In genomic region chr17:80262291-80262690, GRCh38 we compare ENCODE assay signal across 8 cellular contexts. TPM values are rescaled to one million over a fixed set of nuclear protein-coding genes. Genes with fewer than 3 reads are reported as not detected.
DNase-seq lines count a peak whose midpoint lies in the region; ATAC-seq, FAIRE-seq and TF ChIP-seq lines count a peak whose summit lies in the region.

No MANE protein-coding gene starts in this region.

- H4K20me1 ChIP-seq in OCI-LY1 (ENCODE audit: insufficient read depth, low read length) (no peaks in the 10 kb centered on the region), endothelial cell of umbilical vein (replicated peaks; ENCODE audit: control insufficient read depth, extremely low read depth, insufficient read depth, low read length) (no peaks in the 10 kb centered on the region)

- H3K79me2 ChIP-seq in OCI-LY1 (ENCODE audit: insufficient read depth, low read length) (no peaks in the 10 kb centered on the region), endothelial cell of umbilical vein (ENCODE audit: control insufficient read depth, insufficient read depth, low read length) (peaks cover 22% of the 10 kb centered on the region), parathyroid adenoma (peaks cover 26% of the 10 kb centered on the region)

- ATAC-seq in HG02852 (IDR thresholded peaks at IDR 0.05; ENCODE audit: unreplicated experiment) (no peak), HG02938 (IDR thresholded peaks at IDR 0.05; ENCODE audit: unreplicated experiment) (no peak)

- dilution Hi-C loops in endothelial cell of umbilical vein (cut with MboI; ENCODE audit: extremely low pct_ligation_motif_present, low sequenced_read_pairs), result no loop called here

- H3K9me3 ChIP-seq in OCI-LY1 (ENCODE audit: low read length), result no peaks in the 10 kb centered on the region
- no peaks in the 10 kb centered on the region for H3K9me3 ChIP-seq in endothelial cell of umbilical vein (replicated peaks; ENCODE audit: control insufficient read depth, insufficient read depth, low read length)
- no peaks in the 10 kb centered on the region for H3K9me3 ChIP-seq in parathyroid adenoma (ENCODE audit: control insufficient read depth, low read length)

- H3F3A ChIP-seq in OCI-LY1 (ENCODE audit: insufficient read depth, low read length), result 0 out of 2 replicates have a peak, but pooled peaks cover 5% of the 10 kb centered on the region

- POLR2A ChIA-PET in endothelial cell of umbilical vein (lab: Charles Lee), result no interaction called here

- intact Hi-C loops in endothelial cell of umbilical vein (cut with micrococcal nuclease), result loop anchor here (2.0 to 5.0 kb wide), 3 partner anchors 17 to 115 kb away; partner anchors contain the start of gene EIF4A3

- TF ChIP-seq CTCF in OCI-LY1 (IDR thresholded peaks at IDR 0.05; ENCODE audit: low read length), result no peak
- TF ChIP-seq CTCF in endothelial cell of umbilical vein (IDR thresholded peaks at IDR 0.05; ENCODE audit: extremely low read depth in 1 of 2, insufficient read depth in 1 of 2, low read depth in 1 of 2, low read length in 2 of 2), result no peak
- no peak for TF ChIP-seq CTCF in parathyroid adenoma (IDR thresholded peaks at IDR 0.05)

- peak overlapping the region; percentile 60 for H3K27ac ChIP-seq in OCI-LY1 (ENCODE audit: low read depth, low read length, poor library complexity, severe bottlenecking)
- peak overlapping the region; percentile 48 for H3K27ac ChIP-seq in endothelial cell of umbilical vein (ENCODE audit: insufficient read depth, low read depth, low read length)
- peak overlapping the region; percentile 99 for H3K27ac ChIP-seq in parathyroid adenoma

- H2AFZ ChIP-seq in OCI-LY1 (ENCODE audit: low read length) (no peak overlapping the region), endothelial cell of umbilical vein (ENCODE audit: low read depth, low read length) (no peak overlapping the region), parathyroid adenoma (no peak overlapping the region)

- no peaks in the 10 kb centered on the region for H3K9me2 ChIP-seq in OCI-LY1 (ENCODE audit: low read depth, low read length)

- no peak for FAIRE-seq in endothelial cell of umbilical vein (lab: Jason Lieb, UNC)

- H3K36me3 ChIP-seq in OCI-LY1 (ENCODE audit: insufficient read depth, low read length) (no peaks in the 10 kb centered on the region), endothelial cell of umbilical vein (ENCODE audit: control insufficient read depth in 2 of 2, extremely low read depth in 1 of 2, insufficient read depth in 2 of 2, low read length in 2 of 2) (peaks cover 2% of the 10 kb centered on the region in 2 experiments), parathyroid adenoma (ENCODE audit: control insufficient read depth, insufficient read depth, low read length) (no peaks in the 10 kb centered on the region)

- H3K4me3 ChIP-seq in OCI-LY1 (ENCODE audit: low read depth, low read length, poor library complexity, severe bottlenecking) (peak overlapping the region; percentile 83), endothelial cell of umbilical vein (replicated peaks in 1 of 3; ENCODE audit: insufficient read depth in 1 of 3, low read depth in 1 of 3, low read length in 3 of 3) (no peak overlapping the region), parathyroid adenoma (ENCODE audit: low read depth, low read length) (peak overlapping the region; percentile 92)

- DNase-seq in COLO668 (lab: John Stamatoyannopoulos, UW; ENCODE audit: unreplicated experiment) (peak; percentile 4), endothelial cell of umbilical vein (ENCODE audit: low read depth, low spot score) (no peak), Kasumi-1 (lab: John Stamatoyannopoulos, UW) (no peak), NCI-H1105 treated with DMSO at 0.1 percent for 48 hours (lab: John Stamatoyannopoulos, UW) (no peak)

- no peaks in the 10 kb centered on the region for H3K27me3 ChIP-seq in OCI-LY1 (ENCODE audit: insufficient read depth, low read length)
- H3K27me3 ChIP-seq in endothelial cell of umbilical vein (ENCODE audit: control insufficient read depth in 2 of 2, insufficient read depth in 2 of 2, low read length in 2 of 2), result no peaks in the 10 kb centered on the region
- no peaks in the 10 kb centered on the region for H3K27me3 ChIP-seq in parathyroid adenoma (ENCODE audit: control insufficient read depth, insufficient read depth, low read length)

- CTCF ChIA-PET in endothelial cell of umbilical vein (lab: Charles Lee), result no interaction called here

- BruUV-seq in endothelial cell of umbilical vein (replicated peaks; lab: Mats Ljungman, UMichigan), result no TSS peak

- H3K9me1 ChIP-seq in endothelial cell of umbilical vein (replicated peaks; ENCODE audit: control insufficient read depth, extremely low read depth, insufficient read depth, low read length), result no peaks in the 10 kb centered on the region

- no peak for TF ChIP-seq POLR2A in endothelial cell of umbilical vein (IDR thresholded peaks at IDR 0.05; ENCODE audit: low read depth, low read length)

- peak overlapping the region; percentile 97; the same call in 1 of the 2 replicates for H3K4me2 ChIP-seq in OCI-LY1 (ENCODE audit: low read length)
- peak overlapping the region; percentile 52 for H3K4me2 ChIP-seq in endothelial cell of umbilical vein (ENCODE audit: insufficient read depth, low read length)
- H3K4me2 ChIP-seq in parathyroid adenoma (ENCODE audit: low read length), result peak overlapping the region; percentile 99

- no peak overlapping the region; the same call in 1 of the 2 replicates for H3K9ac ChIP-seq in OCI-LY1 (ENCODE audit: low read length)
- H3K9ac ChIP-seq in endothelial cell of umbilical vein (replicated peaks; ENCODE audit: extremely low read depth, insufficient read depth, low read length), result no peak overlapping the region
- peak overlapping the region; percentile 8 for H3K9ac ChIP-seq in parathyroid adenoma

- H3K4me1 ChIP-seq in OCI-LY1 (ENCODE audit: insufficient read depth, low read length, severe bottlenecking) (peaks cover 47% of the 10 kb centered on the region), endothelial cell of umbilical vein (ENCODE audit: control insufficient read depth, extremely low read depth, insufficient read depth, low read length) (peaks cover 33% of the 10 kb centered on the region), parathyroid adenoma (peaks cover 33% of the 10 kb centered on the region)

TF ChIP-seq in endothelial cell of umbilical vein, 7 proteins besides CTCF, POLR2A, EP300 and RAD21:
- no peak for TF ChIP-seq MAX (IDR thresholded peaks at IDR 0.05; ENCODE audit: insufficient read depth, insufficient read length)
- TF ChIP-seq JUN (IDR thresholded peaks at IDR 0.05; ENCODE audit: borderline replicate concordance, insufficient read depth, insufficient read length, low read depth), result no peak
- TF ChIP-seq POLR2AphosphoS5 (IDR thresholded peaks at IDR 0.05; ENCODE audit: insufficient read depth, low read depth, low read length), result no peak
- TF ChIP-seq MYC (IDR thresholded peaks at IDR 0.05; ENCODE audit: low read depth, low read length), result no peak
- TF ChIP-seq FOS (IDR thresholded peaks at IDR 0.05; ENCODE audit: borderline replicate concordance, insufficient read depth, low read length), result no peak
- no peak for TF ChIP-seq GATA2 (IDR thresholded peaks at IDR 0.05; ENCODE audit: insufficient read depth, insufficient read length, low read depth, low read length)
- no peak for TF ChIP-seq EZH2 (IDR thresholded peaks at IDR 0.05; ENCODE audit: borderline replicate concordance, low read depth, low read length, severe bottlenecking)

RNA-seq across cellular contexts. Expression of gene RNF213, which starts 1.6 kb away (rescaled TPM):
- total RNA-seq in endothelial cell of umbilical vein, result 108 and 116 TPM in 2 replicates
- 36.5 and 39.0 TPM in 2 replicates for polyA plus RNA-seq in endothelial cell of umbilical vein
- 38.6 and 44.0 TPM in 2 replicates for polyA plus RNA-seq in endothelial cell of umbilical vein (2011; cell fraction: cytosol; rRNA removed)
- polyA plus RNA-seq in endothelial cell of umbilical vein (2011; cell fraction: nucleus; rRNA removed), result 239 and 243 TPM in 2 replicates
- 73.5 and 80.8 TPM in 2 replicates for polyA plus RNA-seq in endothelial cell of umbilical vein (2012)
- polyA minus RNA-seq in endothelial cell of umbilical vein, result 297 and 299 TPM in 2 replicates
- polyA minus RNA-seq in endothelial cell of umbilical vein (2011; cell fraction: cytosol; rRNA and poly(A)+ RNA removed), result 44.0 TPM
- 238 and 267 TPM in 2 replicates for polyA minus RNA-seq in endothelial cell of umbilical vein (2011; cell fraction: nucleus; rRNA and poly(A)+ RNA removed)

RNA-seq across cellular contexts. Expression of gene SLC26A11, which starts 42.1 kb away (rescaled TPM):
- total RNA-seq in endothelial cell of umbilical vein, result 21.2 and 25.2 TPM in 2 replicates
- polyA plus RNA-seq in endothelial cell of umbilical vein, result 33.0 and 36.7 TPM in 2 replicates
- polyA plus RNA-seq in endothelial cell of umbilical vein (2011; cell fraction: cytosol; rRNA removed), result 12.7 and 17.7 TPM in 2 replicates
- polyA plus RNA-seq in endothelial cell of umbilical vein (2011; cell fraction: nucleus; rRNA removed), result 64.4 and 75.1 TPM in 2 replicates
- polyA plus RNA-seq in endothelial cell of umbilical vein (2012), result 11.8 and 16.0 TPM in 2 replicates
- 14.8 and 24.1 TPM in 2 replicates for polyA minus RNA-seq in endothelial cell of umbilical vein
- polyA minus RNA-seq in endothelial cell of umbilical vein (2011; cell fraction: cytosol; rRNA and poly(A)+ RNA removed), result 5.6 TPM
- 21.7 and 40.3 TPM in 2 replicates for polyA minus RNA-seq in endothelial cell of umbilical vein (2011; cell fraction: nucleus; rRNA and poly(A)+ RNA removed)

RNA-seq across cellular contexts. Expression of gene SGSH, which starts 42.2 kb away (rescaled TPM):
- 66.0 and 81.4 TPM in 2 replicates for total RNA-seq in endothelial cell of umbilical vein
- polyA plus RNA-seq in endothelial cell of umbilical vein, result 191 and 217 TPM in 2 replicates
- polyA plus RNA-seq in endothelial cell of umbilical vein (2011; cell fraction: cytosol; rRNA removed), result 81.2 and 86.7 TPM in 2 replicates
- 227 and 262 TPM in 2 replicates for polyA plus RNA-seq in endothelial cell of umbilical vein (2011; cell fraction: nucleus; rRNA removed)
- polyA plus RNA-seq in endothelial cell of umbilical vein (2012), result 56.2 and 64.9 TPM in 2 replicates
- polyA minus RNA-seq in endothelial cell of umbilical vein, result 80.6 and 89.8 TPM in 2 replicates
- 9.4 TPM for polyA minus RNA-seq in endothelial cell of umbilical vein (2011; cell fraction: cytosol; rRNA and poly(A)+ RNA removed)
- 31.6 and 51.6 TPM in 2 replicates for polyA minus RNA-seq in endothelial cell of umbilical vein (2011; cell fraction: nucleus; rRNA and poly(A)+ RNA removed)

Comparison
In these comparisons a context has a peak if more than half of its experiments do, and no peak if none do; other contexts are left out.
1. H3K27ac ChIP-seq: peak in every context shown above with its lines; median percentile 99 in parathyroid adenoma; 60 in OCI-LY1; 48 in endothelial cell of umbilical vein.
2. H3K4me3 ChIP-seq: peak in OCI-LY1 (single experiment) and parathyroid adenoma (single experiment); none in endothelial cell of umbilical vein (0 of 3).
3. Peak in every context shown above with its lines, with median percentiles within 50 percentile points of each other: H3K4me2 ChIP-seq.